18 cellular contexts compared by ENCODE assay signal in the genomic region with DNA sequence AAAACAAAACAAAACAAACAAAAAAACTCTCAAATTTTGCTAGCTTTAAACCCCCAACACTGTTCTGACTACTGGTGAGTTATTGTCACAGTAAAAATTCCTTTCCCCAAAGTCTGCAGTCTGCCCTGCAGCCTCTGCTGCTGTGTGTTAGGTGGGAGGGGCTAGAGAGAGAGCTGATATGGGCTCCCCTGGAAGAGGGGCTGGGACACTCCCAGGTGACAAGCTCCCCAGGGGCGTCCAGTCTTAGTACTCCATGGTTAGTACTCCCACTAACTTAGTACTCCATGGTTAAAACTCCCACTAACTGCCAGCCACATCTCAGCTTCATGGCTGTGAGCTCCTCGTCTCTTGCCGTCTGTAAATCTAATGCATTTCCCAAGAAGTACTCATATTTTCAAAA.
DNase-seq lines count a peak whose midpoint lies in the region; ATAC-seq and TF ChIP-seq lines count a peak whose summit lies in the region.
"Had no signal": no experiment of that assay in that cellular context is flagged by ENCODE, and none has a peak within 500 bp of the region (broad histone marks: within the 10 kb centered on the region; RNA-seq: fewer than 3 reads in every experiment).

No MANE protein-coding gene starts in this region.

- H3K27me3 ChIP-seq in right cardiac atrium (ENCODE audit: control insufficient read depth, insufficient read depth), result no peaks in the 10 kb centered on the region
- H3K27me3 ChIP-seq in mesendoderm (ENCODE audit: insufficient read depth, low read length, poor library complexity), result no peaks in the 10 kb centered on the region
- H3K27me3 ChIP-seq in sigmoid colon, result no peaks in the 10 kb centered on the region

- H2BK15ac ChIP-seq in mesendoderm (replicated peaks; ENCODE audit: low read depth), result no peak overlapping the region

- no peak overlapping the region for H3K56ac ChIP-seq in mesendoderm (ENCODE audit: low read length)

- no peaks in the 10 kb centered on the region for H3K4me1 ChIP-seq in right cardiac atrium (ENCODE audit: control insufficient read depth, insufficient read depth, low read length)
- H3K4me1 ChIP-seq in mesendoderm (ENCODE audit: control insufficient read depth, low read depth, low read length), result peaks cover 2% of the 10 kb centered on the region
- peaks cover 0 to 35% (median 21%) of the 10 kb centered on the region in 4 donors for H3K4me1 ChIP-seq in sigmoid colon

- H4K8ac ChIP-seq in mesendoderm (ENCODE audit: low read depth, low read length), result no peak overlapping the region

- H3K36me3 ChIP-seq in mesendoderm (ENCODE audit: control insufficient read depth, insufficient read depth, low read length) (no peaks in the 10 kb centered on the region), sigmoid colon (no peaks in the 10 kb centered on the region)

- H3K27ac ChIP-seq in right cardiac atrium (ENCODE audit: low read length) (no peak overlapping the region), mesendoderm (ENCODE audit: low read depth, low read length) (no peak overlapping the region), sigmoid colon (peak overlapping the region in 1 of 4 donors; percentile 15), RWPE1 (no peak overlapping the region)
- H3K27ac ChIP-seq: HL-60, KMS-11 had no signal

- no peak overlapping the region for H4K5ac ChIP-seq in mesendoderm (ENCODE audit: low read length)

- no peak overlapping the region for H3K18ac ChIP-seq in mesendoderm (ENCODE audit: low read length)

- no peaks in the 10 kb centered on the region for H3K79me1 ChIP-seq in mesendoderm (ENCODE audit: low read length)

- H3K23ac ChIP-seq in mesendoderm (ENCODE audit: low read length), result no peak overlapping the region

- no peak overlapping the region for H3K9ac ChIP-seq in mesendoderm (ENCODE audit: low read length)
- H3K9ac ChIP-seq: KMS-11 had no signal

- DNase-seq in right cardiac atrium, result no peak
- DNase-seq in left ventricle myocardium superior, result no peak
- DNase-seq in mesendoderm, result peak; percentile 32
- DNase-seq in sigmoid colon, result peak; percentile 37
- DNase-seq in NCI-H69 (lab: John Stamatoyannopoulos, UW), result no peak
- no peak for DNase-seq in RWPE1 (ENCODE audit: low spot score)
- DNase-seq: DND-41, H7, MV-4-11, NCI-H1694 treated with DMSO at 0.1 percent for 48 hours, NCI-H2107, NCI-H226, NCI-H524, PC-3 had no signal

- H3K4me3 ChIP-seq in right cardiac atrium (ENCODE audit: low read length) (no peak overlapping the region), mesendoderm (ENCODE audit: low read length) (no peak overlapping the region), sigmoid colon (no peak overlapping the region)

- H3K4ac ChIP-seq in mesendoderm (ENCODE audit: low read depth, low read length), result no peak overlapping the region

- no peak for TF ChIP-seq EP300 in sigmoid colon (IDR thresholded peaks at IDR 0.05)

- CTCF ChIA-PET in RWPE1 (lab: Yijun Ruan, JAX), result interaction anchor here (0.9 to 7.1 kb wide), 3 partner anchors 33 to 472 kb away, joined by 3 to 132 read pairs (median 7); no protein-coding TSS in a partner anchor

- H2BK120ac ChIP-seq in mesendoderm (ENCODE audit: low read depth, low read length), result no peak overlapping the region

- POLR2A ChIA-PET in RWPE1 (lab: Yijun Ruan, JAX; ENCODE audit: low non-redundant PET), result interaction anchor here (0.7 kb wide), 1 partner anchor 74 kb away, joined by 5 read pairs; no protein-coding TSS in a partner anchor

- no peak overlapping the region for H2AK5ac ChIP-seq in mesendoderm (ENCODE audit: low read length)

- ATAC-seq in right cardiac atrium, result peak; percentile 8 to 12
- no peak for ATAC-seq in left ventricle myocardium superior
- ATAC-seq in GM18867 (IDR thresholded peaks at IDR 0.05; ENCODE audit: unreplicated experiment), result no peak
- ATAC-seq in HG02852 (IDR thresholded peaks at IDR 0.05; ENCODE audit: unreplicated experiment), result no peak
- ATAC-seq: PC-3 had no signal

- intact Hi-C loops in right cardiac atrium (cut with DNase I), result loop anchor here in 3 of 4 donors (5.0 kb wide), 4 partner anchors 333 to 448 kb away; no protein-coding TSS in a partner anchor
- intact Hi-C loops in left ventricle myocardium superior (cut with micrococcal nuclease), result no loop called here
- intact Hi-C loops in sigmoid colon (cut with DNase I), result loop anchor here (5.0 kb wide), 2 partner anchors 123 to 253 kb away; no protein-coding TSS in a partner anchor

- H3K9me3 ChIP-seq in right cardiac atrium (ENCODE audit: control insufficient read depth, low read length), result no peaks in the 10 kb centered on the region
- no peaks in the 10 kb centered on the region for H3K9me3 ChIP-seq in sigmoid colon

- H3K79me2 ChIP-seq in mesendoderm (ENCODE audit: control insufficient read depth, insufficient read depth, low read length), result no peaks in the 10 kb centered on the region

- no peak for TF ChIP-seq POLR2A in sigmoid colon (IDR thresholded peaks at IDR 0.05)

- TF ChIP-seq CTCF in sigmoid colon (IDR thresholded peaks at IDR 0.05) (no peak), RWPE1 (conservative IDR thresholded peaks at IDR 0.05; ENCODE audit: low read depth) (no peak)

- no peak overlapping the region for H3K4me2 ChIP-seq in mesendoderm (ENCODE audit: low read length)
- H3K4me2 ChIP-seq: KMS-11 had no signal

- WGBS in right cardiac atrium, result 72% methylated on average over 3 of the region's 3 CpGs
- no CpG with 5 or more reads among the region's 3 CpGs for WGBS in mesendoderm (ENCODE audit: extremely low coverage, insufficient coverage, low lambda C conversion rate)
- 89 to 94% methylated on average over 3 of the region's 3 CpGs for WGBS in sigmoid colon, 2 donors

- no peak overlapping the region for H2BK5ac ChIP-seq in mesendoderm (ENCODE audit: low read length)

Comparison
In these comparisons a context has a peak if more than half of its experiments do, and no peak if none do; other contexts are left out.
1. ATAC-seq: peak in right cardiac atrium (2 of 2); none in left ventricle myocardium superior (single experiment), GM18867 (single experiment) and HG02852 (single experiment).
2. DNase-seq: peak in mesendoderm (single experiment) and sigmoid colon (single experiment); none in right cardiac atrium (0 of 3), left ventricle myocardium superior (single experiment), NCI-H69 (single experiment) and RWPE1 (single experiment).